24 cellular contexts compared by ENCODE assay signal in genomic region chr4:155319506-155319905, GRCh38.
"Had no signal": no experiment of that assay in that cellular context is flagged by ENCODE, and none has a peak within 500 bp of the region (broad histone marks: within the 10 kb centered on the region; RNA-seq: fewer than 3 reads in every experiment).

No MANE protein-coding gene starts in this region.

- DNase-seq: activated CD4-positive, alpha-beta T cell treated with anti-CD3 and anti-CD28 coated beads for 1 hour; activated CD4-positive, alpha-beta T cell treated with anti-CD3 and anti-CD28 coated beads, Interleukin-2, amount 50 U/mL, for 1 hour; activated CD8-positive, alpha-beta T cell treated with anti-CD3 and anti-CD28 coated beads, Interleukin-2, amount 10 ng/mL, durations not matched to agents 7 days and 5 days; adrenal gland; effector memory CD4-positive, alpha-beta T cell; glutamatergic neuron; left lung; ovary; psoas muscle; spleen; stimulated activated CD4-positive, alpha-beta T cell treated with anti-CD3 and anti-CD28 coated beads, Interleukin-4, amount 100 ng/mL, for 1 hour; stimulated activated naive CD4-positive, alpha-beta T cell; T-helper 1 cell; upper lobe of left lung; WERI-Rb-1 had no signal

- H3K4me1 ChIP-seq: adrenal gland, breast epithelium, left lung, psoas muscle, right atrium auricular region, spleen, upper lobe of left lung had no signal

- ATAC-seq: activated CD8-positive, alpha-beta T cell treated with anti-CD3 and anti-CD28 coated beads, Interleukin-2, amount 10 ng/mL, durations not matched to agents 7 days and 5 days; esophagus mucosa; left lung; natural killer cell treated with Interleukin-12 subunit alpha and Interleukin-12 subunit beta and Interleukin-15 and Interleukin-18, amount 100 ng/mL, for 72 hours; psoas muscle had no signal

- H3K9me3 ChIP-seq: adrenal gland, left lung, ovary, thoracic aorta, upper lobe of left lung had no signal

- H3K27ac Mint-ChIP-seq: activated CD8-positive, alpha-beta T cell treated with anti-CD3 and anti-CD28 coated beads, Interleukin-2, amount 10 ng/mL, durations not matched to agents 7 days and 5 days; activated naive CD8-positive, alpha-beta T cell; natural killer cell treated with Interleukin-12 subunit alpha and Interleukin-12 subunit beta and Interleukin-15 and Interleukin-18, amount 100 ng/mL, for 72 hours had no signal

- H3K36me3 ChIP-seq: adrenal gland, breast epithelium, left lung, ovary, right atrium auricular region, spleen, thoracic aorta, upper lobe of left lung, WERI-Rb-1 had no signal

- H3K36me3 Mint-ChIP-seq: natural killer cell treated with Interleukin-12 subunit alpha and Interleukin-12 subunit beta and Interleukin-15 and Interleukin-18, amount 100 ng/mL, for 72 hours had no signal

- H3K4me1 Mint-ChIP-seq: central memory CD8-positive, alpha-beta T cell had no signal

- H3K4me3 Mint-ChIP-seq: activated CD8-positive, alpha-beta T cell treated with anti-CD3 and anti-CD28 coated beads, Interleukin-2, amount 10 ng/mL, durations not matched to agents 7 days and 5 days; activated naive CD8-positive, alpha-beta T cell; central memory CD8-positive, alpha-beta T cell; natural killer cell treated with Interleukin-12 subunit alpha and Interleukin-12 subunit beta and Interleukin-15 and Interleukin-18, amount 100 ng/mL, for 72 hours had no signal

- H3K4me3 ChIP-seq: adrenal gland, breast epithelium, hepatocyte, left lung, lung, ovary, psoas muscle, right atrium auricular region, spleen, thoracic aorta, upper lobe of left lung had no signal

- H3K27ac ChIP-seq: adrenal gland, breast epithelium, hepatocyte, left lung, ovary, psoas muscle, right atrium auricular region, spleen, thoracic aorta, upper lobe of left lung, WERI-Rb-1 had no signal

- H3K27me3 ChIP-seq: breast epithelium, hepatocyte, left lung, ovary, right atrium auricular region, upper lobe of left lung had no signal
